ENCODE assay signal across 8 cellular contexts in genomic region chr1:34786521-34787325, GRCh38. TPM values are rescaled to one million over a fixed set of nuclear protein-coding genes. Genes with fewer than 3 reads are reported as not detected.
A peak's percentile ranks its signal among the peaks of the same experiment; 100 is the strongest.
DNase-seq lines count a peak whose midpoint lies in the region; ATAC-seq and TF ChIP-seq lines count a peak whose summit lies in the region.

No MANE protein-coding gene starts in this region.

- peak; percentile 95 for TF ChIP-seq CTCF in IMR-90 (conservative IDR thresholded peaks at IDR 0.05; ENCODE audit: low read depth, low read length)

- no peak overlapping the region for H3K4me2 ChIP-seq in IMR-90 (ENCODE audit: low read depth, low read length)

- TF ChIP-seq POLR2A in IMR-90 (IDR thresholded peaks at IDR 0.05; ENCODE audit: low read depth, low read length) = no peak

- peak overlapping the region; percentile 87 for H2AFZ ChIP-seq in IMR-90 (replicated peaks; ENCODE audit: low read length, poor library complexity)

- dilution Hi-C loops in IMR-90 (cut with HindIII; ENCODE audit: low sequenced_read_pairs, unreplicated experiment) = no loop called here

- H3K36me3 ChIP-seq in IMR-90 (ENCODE audit: control insufficient read depth, insufficient read depth, low read length) (no peaks in the 10 kb centered on the region), NT2/D1 (ENCODE audit: insufficient read depth, insufficient read length, low read length) (no peaks in the 10 kb centered on the region)

- no peak overlapping the region for H3K14ac ChIP-seq in IMR-90 (replicated peaks; ENCODE audit: low read depth, low read length)

- H2BK120ac ChIP-seq in IMR-90 (ENCODE audit: low read depth, low read length) = no peak overlapping the region

- H2AK9ac ChIP-seq in IMR-90 (replicated peaks; ENCODE audit: low read depth, low read length, poor library complexity) = peak overlapping the region; percentile 93

- H3K4me1 ChIP-seq in IMR-90 (ENCODE audit: control insufficient read depth, insufficient read depth, low read length) = peaks cover 2% of the 10 kb centered on the region; the same call in 1 of the 2 replicates
- H3K4me1 ChIP-seq in NT2/D1 (ENCODE audit: insufficient read depth, insufficient read length) = peaks cover 6% of the 10 kb centered on the region

- no peak overlapping the region for H2BK20ac ChIP-seq in IMR-90 (ENCODE audit: low read depth, low read length)

- intact Hi-C loops in IMR-90 (cut with micrococcal nuclease) = loop anchor here (1.0 to 5.0 kb wide), 4 partner anchors 66 to 391 kb away; no protein-coding TSS in a partner anchor

- H3K4me3 ChIP-seq in IMR-90 (ENCODE audit: insufficient read depth, low read depth, low read length) (no peak overlapping the region), NT2/D1 (ENCODE audit: insufficient read length, low read depth) (no peak overlapping the region)

- H2AK5ac ChIP-seq in IMR-90 (ENCODE audit: low read depth, low read length) = peak overlapping the region; percentile 56; the same call in 1 of the 2 replicates

- peaks cover 6% of the 10 kb centered on the region for H3K9me3 ChIP-seq in IMR-90 (ENCODE audit: control insufficient read depth, insufficient read depth, low read length)
- H3K9me3 ChIP-seq in NT2/D1 (ENCODE audit: insufficient read depth, low read length) = no peaks in the 10 kb centered on the region

- CTCF ChIA-PET in IMR-90 (lab: Yijun Ruan, JAX) = interaction anchor here (0.5 to 1.1 kb wide), 7 partner anchors 12 to 430 kb away, joined by 3 to 6 read pairs (median 3); partner anchors contain the start of gene SMIM12

- no peak overlapping the region for H2BK15ac ChIP-seq in IMR-90 (ENCODE audit: low read depth, low read length)

- H3K9ac ChIP-seq in IMR-90 (ENCODE audit: low read depth, low read length) (no peak overlapping the region), NT2/D1 (ENCODE audit: insufficient read length, low read depth) (peak overlapping the region; percentile 1)

- POLR2A ChIA-PET in IMR-90 (lab: Charles Lee; ENCODE audit: unreplicated experiment) = no interaction called here

- peak; percentile 87 for DNase-seq in DMS53 treated with DMSO at 0.1 percent for 48 hours (lab: John Stamatoyannopoulos, UW; ENCODE audit: unreplicated experiment)
- peak; percentile 67 for DNase-seq in IMR-90
- DNase-seq in NT2/D1 (ENCODE audit: low read depth, low spot score) = peak; percentile 77
- peak; percentile 19 for DNase-seq in activated CD8-positive, alpha-beta memory T cell treated with anti-CD3 and anti-CD28 coated beads, Interleukin-2, amount 50 U/mL, for 24 hours (ENCODE audit: extremely low read depth)
- DNase-seq in epithelial cell of prostate (ENCODE audit: low read depth, low spot score) = no peak
- peak; percentile 71 for DNase-seq in myocyte (ENCODE audit: low read depth)
- peak; percentile 79 for DNase-seq in stimulated activated CD8-positive, alpha-beta memory T cell treated with anti-CD3 and anti-CD28 coated beads, Interleukin-4, amount 100 ng/mL, for 48 hours

- H3K27me3 ChIP-seq in IMR-90 (ENCODE audit: control insufficient read depth, insufficient read depth, low read length) (peaks cover 11% of the 10 kb centered on the region), NT2/D1 (ENCODE audit: insufficient read depth, insufficient read length) (peaks cover 17% of the 10 kb centered on the region)

- H3K18ac ChIP-seq in IMR-90 (ENCODE audit: low read depth, low read length) = no peak overlapping the region

- no peak overlapping the region for H4K91ac ChIP-seq in IMR-90 (ENCODE audit: insufficient read depth, low read depth, low read length)

- peak; percentile 86 for TF ChIP-seq RAD21 in IMR-90 (IDR thresholded peaks at IDR 0.05; ENCODE audit: low read length)

- H3K4ac ChIP-seq in IMR-90 (ENCODE audit: low read depth, low read length) = no peak overlapping the region

- no peak overlapping the region for H3K56ac ChIP-seq in IMR-90 (ENCODE audit: extremely low read depth, insufficient read depth, low read length)

- in situ Hi-C loops in IMR-90 (cut with MboI; ENCODE audit: low sequenced_read_pairs) = no loop called here

- no peak overlapping the region for H4K8ac ChIP-seq in IMR-90 (ENCODE audit: low read depth in 2 of 2, low read length in 2 of 2)

- 69% methylated on average over 8 of the region's 14 CpGs; no CpG with 5 or more reads in 1 of the 2 experiments for WGBS in IMR-90 (ENCODE audit: extremely low coverage in 2 of 2, insufficient read length in 1 of 2), 2 experiments

- no TSS peak for BruUV-seq in IMR-90 (replicated peaks; lab: Mats Ljungman, UMichigan)

- no peak overlapping the region for H2BK5ac ChIP-seq in IMR-90 (ENCODE audit: low read depth, low read length, poor library complexity, severe bottlenecking)

- H3K23ac ChIP-seq in IMR-90 (ENCODE audit: low read depth, low read length) = no peak overlapping the region

- no peaks in the 10 kb centered on the region for H3K79me1 ChIP-seq in IMR-90 (ENCODE audit: low read depth in 1 of 2, low read length in 2 of 2)

- H4K5ac ChIP-seq in IMR-90 (ENCODE audit: low read depth, low read length) = no peak overlapping the region

- no peak overlapping the region for H3K27ac ChIP-seq in IMR-90 (ENCODE audit: insufficient read depth, low read length)
- peak overlapping the region; percentile 100 for H3K27ac ChIP-seq in epithelial cell of prostate

- no peaks in the 10 kb centered on the region for H4K20me1 ChIP-seq in IMR-90 (ENCODE audit: insufficient read depth, low read length)

- peak; percentile 88 for ATAC-seq in IMR-90 (ENCODE audit: low read depth)
- ATAC-seq in GM18861 (IDR thresholded peaks at IDR 0.05; ENCODE audit: unreplicated experiment) = no peak

- peaks cover 4% of the 10 kb centered on the region; the same call in 1 of the 2 replicates for H3K9me1 ChIP-seq in IMR-90 (ENCODE audit: insufficient read depth, low read length)

TF ChIP-seq in IMR-90, 13 proteins besides CTCF, POLR2A, EP300 and RAD21:
- TF ChIP-seq MXI1 (IDR thresholded peaks at IDR 0.05; ENCODE audit: borderline replicate concordance, low read depth, low read length) = no peak
- TF ChIP-seq BHLHE40 (IDR thresholded peaks at IDR 0.05; ENCODE audit: low read depth, low read length) = no peak
- TF ChIP-seq SMC3 (IDR thresholded peaks at IDR 0.05; ENCODE audit: low read depth, low read length) = peak; percentile 68

RNA-seq across cellular contexts. Expression of gene GJB3, which starts 5.7 kb away (rescaled TPM):
- not detected in 2 replicates for total RNA-seq in IMR-90 (2012; rRNA removed)
- polyA plus RNA-seq in IMR-90 (2012; rRNA removed) = not detected in 2 replicates
- not detected in 2 replicates for polyA plus RNA-seq in IMR-90 (2012; cell fraction: cytosol; rRNA removed)
- polyA plus RNA-seq in IMR-90 (2012; cell fraction: nucleus; rRNA removed; ENCODE audit: low replicate concordance) = not detected in 2 replicates
- not detected in 2 replicates for total RNA-seq in myocyte
- 0.08 TPM for polyA plus RNA-seq in myocyte (2012)

RNA-seq across cellular contexts. Expression of gene GJA4, which starts 6.1 kb away (rescaled TPM):
- total RNA-seq in IMR-90 (2012; rRNA removed) (not detected in 2 replicates), myocyte (not detected in 2 replicates)
- not detected in 2 replicates for polyA plus RNA-seq in IMR-90 (2012; rRNA removed)
- not detected in 2 replicates for polyA plus RNA-seq in IMR-90 (2012; cell fraction: cytosol; rRNA removed)
- not detected in 2 replicates for polyA plus RNA-seq in IMR-90 (2012; cell fraction: nucleus; rRNA removed; ENCODE audit: low replicate concordance)
- 0.06 TPM for polyA plus RNA-seq in myocyte (2012)

RNA-seq across cellular contexts. Expression of gene GJB4, which starts 27.2 kb away (rescaled TPM):
- not detected in 2 replicates for total RNA-seq in IMR-90 (2012; rRNA removed)
- not detected in 2 replicates for polyA plus RNA-seq in IMR-90 (2012; rRNA removed)
- not detected in 2 replicates for polyA plus RNA-seq in IMR-90 (2012; cell fraction: cytosol; rRNA removed)
- polyA plus RNA-seq in IMR-90 (2012; cell fraction: nucleus; rRNA removed; ENCODE audit: low replicate concordance) = not detected in 2 replicates
- total RNA-seq in myocyte = not detected in 2 replicates
- polyA plus RNA-seq in myocyte (2012) = not detected

RNA-seq across cellular contexts. Expression of gene GJB5, which starts 31.9 kb away (rescaled TPM):
- not detected in 2 replicates for total RNA-seq in IMR-90 (2012; rRNA removed)
- 0.10 and 0.14 TPM in 2 replicates for polyA plus RNA-seq in IMR-90 (2012; rRNA removed)
- 0.08 and 0.22 TPM in 2 replicates for polyA plus RNA-seq in IMR-90 (2012; cell fraction: cytosol; rRNA removed)
- 0.05 TPM in 1 of 2 replicates, not detected in the other for polyA plus RNA-seq in IMR-90 (2012; cell fraction: nucleus; rRNA removed; ENCODE audit: low replicate concordance)
- total RNA-seq in myocyte = not detected in 2 replicates
- polyA plus RNA-seq in myocyte (2012) = 0.08 TPM
